Comparison of ENCODE assay signal across 9 cellular contexts in genomic region chr7:33423646-33424020, GRCh38.
A peak's percentile ranks its signal among the peaks of the same experiment; 100 is the strongest.
DNase-seq lines count a peak whose midpoint lies in the region; ATAC-seq and TF ChIP-seq lines count a peak whose summit lies in the region.
"Had no signal": no experiment of that assay in that cellular context is flagged by ENCODE, and none has a peak within 500 bp of the region (broad histone marks: within the 10 kb centered on the region; RNA-seq: fewer than 3 reads in every experiment).

No MANE protein-coding gene starts in this region.

- H3K4me3 ChIP-seq in upper lobe of right lung (no peak overlapping the region), upper lobe of left lung (no peak overlapping the region)
- H3K4me3 ChIP-seq: BLaER1 treated with 17β-estradiol and CSF1 and Interleukin-3, amounts not matched to agents 10 nM and 100 nM had no signal

- H3K36me3 ChIP-seq in upper lobe of right lung (no peaks in the 10 kb centered on the region), upper lobe of left lung (no peaks in the 10 kb centered on the region)
- H3K36me3 ChIP-seq: BLaER1 treated with 17β-estradiol and CSF1 and Interleukin-3, amounts not matched to agents 10 nM and 100 nM had no signal

- H3K4me3 Mint-ChIP-seq in chondrocyte (ENCODE audit: unreplicated experiment) = no peak overlapping the region

- WGBS in upper lobe of left lung, 2 donors = 68 to 78% methylated on average over 1 of the region's 1 CpG

- H3K9me3 Mint-ChIP-seq in chondrocyte (ENCODE audit: low read depth) = no peaks in the 10 kb centered on the region

- H3K27me3 Mint-ChIP-seq in chondrocyte (ENCODE audit: low read depth) = no peaks in the 10 kb centered on the region

- peak; percentile 22 for DNase-seq in NCI-H82 (lab: John Stamatoyannopoulos, UW)
- no peak for DNase-seq in NCI-H82 treated with DMSO at 0.1 percent for 48 hours (lab: John Stamatoyannopoulos, UW; ENCODE audit: unreplicated experiment)
- DNase-seq in HuH-7 (ENCODE audit: low spot score) = peak; percentile 36
- no peak for DNase-seq in chondrocyte (ENCODE audit: low spot score)
- DNase-seq in upper lobe of right lung = no peak
- no peak for DNase-seq in NCI-H1048 (lab: John Stamatoyannopoulos, UW)
- DNase-seq in upper lobe of left lung = no peak

- no peaks in the 10 kb centered on the region for H3K4me1 Mint-ChIP-seq in chondrocyte (ENCODE audit: low read depth)

- H3K4me1 ChIP-seq in upper lobe of right lung (no peaks in the 10 kb centered on the region), upper lobe of left lung (peaks cover 0 to 8% (median 0%) of the 10 kb centered on the region in 4 donors)

- H3K9me3 ChIP-seq in upper lobe of right lung (no peaks in the 10 kb centered on the region), upper lobe of left lung (no peaks in the 10 kb centered on the region)
- H3K9me3 ChIP-seq: BLaER1 treated with 17β-estradiol and CSF1 and Interleukin-3, amounts not matched to agents 10 nM and 100 nM had no signal

- TF ChIP-seq EP300 in upper lobe of left lung (IDR thresholded peaks at IDR 0.05) = no peak

- H3K27me3 ChIP-seq in upper lobe of right lung (no peaks in the 10 kb centered on the region), upper lobe of left lung (no peaks in the 10 kb centered on the region)
- H3K27me3 ChIP-seq: BLaER1 treated with 17β-estradiol and CSF1 and Interleukin-3, amounts not matched to agents 10 nM and 100 nM had no signal

- ATAC-seq in GM21529 (IDR thresholded peaks at IDR 0.05; ENCODE audit: unreplicated experiment) = peak; percentile 94
- no peak for ATAC-seq in upper lobe of right lung
- no peak for ATAC-seq in upper lobe of left lung (ENCODE audit: low FRiP score in 2 of 2)

- peak; percentile 65 for TF ChIP-seq CTCF in chondrocyte (IDR thresholded peaks at IDR 0.05)
- peak; percentile 49 for TF ChIP-seq CTCF in upper lobe of right lung (IDR thresholded peaks at IDR 0.05)
- peak in 2 of 6 experiments; percentile 19 to 24 for TF ChIP-seq CTCF in upper lobe of left lung (IDR thresholded peaks at IDR 0.05)

- H3K27ac ChIP-seq in upper lobe of right lung (no peak overlapping the region), upper lobe of left lung (no peak overlapping the region)
- H3K27ac ChIP-seq: BLaER1 treated with 17β-estradiol and CSF1 and Interleukin-3, amounts not matched to agents 10 nM and 100 nM had no signal

- intact Hi-C loops in upper lobe of right lung (cut with DNase I) = no loop called here

- no peaks in the 10 kb centered on the region for H3K36me3 Mint-ChIP-seq in chondrocyte (ENCODE audit: low read depth)

- no peak overlapping the region for H3K27ac Mint-ChIP-seq in chondrocyte (ENCODE audit: unreplicated experiment)

- no peak for TF ChIP-seq POLR2A in upper lobe of left lung (IDR thresholded peaks at IDR 0.05)

Comparison
In these comparisons a context has a peak if more than half of its experiments do, and no peak if none do; other contexts are left out.
1. DNase-seq: peak in NCI-H82 (single experiment) and HuH-7 (single experiment); none in NCI-H82 treated with DMSO at 0.1 percent for 48 hours (single experiment), chondrocyte (single experiment), upper lobe of right lung (single experiment), NCI-H1048 (single experiment) and upper lobe of left lung (0 of 2).